Comparison of ENCODE assay signal across 8 cellular contexts in genomic region chr11:83070878-83071640, GRCh38. TPM values are rescaled to one million over a fixed set of nuclear protein-coding genes. Genes with fewer than 3 reads are reported as not detected.
DNase-seq lines count a peak whose midpoint lies in the region; ATAC-seq lines count a peak whose summit lies in the region.

No MANE protein-coding gene starts in this region.

- peaks cover 29% of the 10 kb centered on the region for H3K36me3 Mint-ChIP-seq in activated naive CD4-positive, alpha-beta T cell treated with anti-CD3 and anti-CD28 coated beads, Interleukin-2, amount 10 ng/mL, durations not matched to agents 7 days and 5 days

- peak; percentile 27 for DNase-seq in activated naive CD4-positive, alpha-beta T cell treated with anti-CD3 and anti-CD28 coated beads, Interleukin-2, amount 10 ng/mL, durations not matched to agents 7 days and 5 days
- DNase-seq in activated naive CD4-positive, alpha-beta T cell (lab: John Stamatoyannopoulos, UW): no peak
- DNase-seq in SK-N-MC (ENCODE audit: low read depth, low spot score): no peak
- DNase-seq in effector CD4-positive, alpha-beta T cell: peak; percentile 5
- peak; percentile 30 to 38 for DNase-seq in lung microvascular endothelial cell (ENCODE audit: low read depth in 2 of 2)
- peak in 37 of 49 donors; percentile 12 to 83 (median 55) for DNase-seq in substantia nigra (lab: John Stamatoyannopoulos, UW)

- H3K27ac ChIP-seq in SK-N-MC (peak overlapping the region; percentile 34; the same call in 1 of the 2 replicates), substantia nigra (ENCODE audit: low read depth, low read length, poor library complexity, severe bottlenecking) (peak overlapping the region; percentile 76)

- CTCF ChIA-PET in activated naive CD4-positive, alpha-beta T cell treated with anti-CD3 and anti-CD28 coated beads, Interleukin-2, amount 10 ng/mL, durations not matched to agents 7 days and 5 days (lab: Charles Lee): interaction anchor here (0.6 to 1.5 kb wide), 4 partner anchors 72 to 179 kb away, joined by 3 to 7 read pairs (median 3); no protein-coding TSS in a partner anchor

- peak overlapping the region; percentile 84 for H3K9ac ChIP-seq in SK-N-MC (ENCODE audit: insufficient read length)

- peaks cover 28% of the 10 kb centered on the region for H3K4me1 Mint-ChIP-seq in activated naive CD4-positive, alpha-beta T cell treated with anti-CD3 and anti-CD28 coated beads, Interleukin-2, amount 10 ng/mL, durations not matched to agents 7 days and 5 days

- H3K9me3 ChIP-seq in SK-N-MC (ENCODE audit: low read depth, low read length): no peaks in the 10 kb centered on the region

- H3K27me3 Mint-ChIP-seq in activated naive CD4-positive, alpha-beta T cell treated with anti-CD3 and anti-CD28 coated beads, Interleukin-2, amount 10 ng/mL, durations not matched to agents 7 days and 5 days: no peaks in the 10 kb centered on the region

- ATAC-seq in HG02885 (IDR thresholded peaks at IDR 0.05; ENCODE audit: poor library complexity, unreplicated experiment): no peak
- ATAC-seq in HG03139 (IDR thresholded peaks at IDR 0.05; ENCODE audit: unreplicated experiment): no peak

- H3K36me3 ChIP-seq in SK-N-MC (ENCODE audit: insufficient read depth, low read length): peaks cover 27% of the 10 kb centered on the region

- H3K4me3 ChIP-seq in SK-N-MC: peak overlapping the region; percentile 93

- no peak overlapping the region for H3K4me3 Mint-ChIP-seq in activated naive CD4-positive, alpha-beta T cell treated with anti-CD3 and anti-CD28 coated beads, Interleukin-2, amount 10 ng/mL, durations not matched to agents 7 days and 5 days

- no peak overlapping the region for H3K27ac Mint-ChIP-seq in activated naive CD4-positive, alpha-beta T cell treated with anti-CD3 and anti-CD28 coated beads, Interleukin-2, amount 10 ng/mL, durations not matched to agents 7 days and 5 days

- H3K9me3 Mint-ChIP-seq in activated naive CD4-positive, alpha-beta T cell treated with anti-CD3 and anti-CD28 coated beads, Interleukin-2, amount 10 ng/mL, durations not matched to agents 7 days and 5 days: no peaks in the 10 kb centered on the region

RNA-seq across cellular contexts. Expression of gene RAB30, which starts 0.6 kb away (rescaled TPM):
- 6.9 and 8.9 TPM in 2 replicates for total RNA-seq in lung microvascular endothelial cell

Comparison
In these comparisons a context has a peak if more than half of its experiments do, and no peak if none do; other contexts are left out.
1. DNase-seq: peak in activated naive CD4-positive, alpha-beta T cell treated with anti-CD3 and anti-CD28 coated beads, Interleukin-2, amount 10 ng/mL, durations not matched to agents 7 days and 5 days (single experiment), effector CD4-positive, alpha-beta T cell (single experiment), lung microvascular endothelial cell (2 of 2) and substantia nigra (37 of 49); none in activated naive CD4-positive, alpha-beta T cell (0 of 4) and SK-N-MC (single experiment).